In genomic region chr2:236444187-236444586, GRCh38 we compare ENCODE assay signal across 17 cellular contexts.
DNase-seq lines count a peak whose midpoint lies in the region; TF ChIP-seq lines count a peak whose summit lies in the region.
"Had no signal": no experiment of that assay in that cellular context is flagged by ENCODE, and none has a peak within 500 bp of the region (broad histone marks: within the 10 kb centered on the region; RNA-seq: fewer than 3 reads in every experiment).

No MANE protein-coding gene starts in this region.

- TF ChIP-seq CTCF in LNCaP clone FGC (IDR thresholded peaks at IDR 0.05; ENCODE audit: control insufficient read depth, extremely low read depth, insufficient read depth) (no peak), GM10266 (IDR thresholded peaks at IDR 0.05; ENCODE audit: control insufficient read depth, insufficient read depth, low read depth, missing control alignments) (no peak)

- H3K4me3 ChIP-seq in LNCaP clone FGC (ENCODE audit: low read depth, low read length), result no peak overlapping the region
- H3K4me3 ChIP-seq: BLaER1, GM12878 had no signal

- DNase-seq in NCI-H345 (lab: John Stamatoyannopoulos, UW), result peak; percentile 20
- DNase-seq in NCI-H345 treated with DMSO at 0.1 percent for 48 hours (lab: John Stamatoyannopoulos, UW; ENCODE audit: unreplicated experiment), result no peak
- DNase-seq in LNCaP clone FGC (ENCODE audit: low read depth), result peak; percentile 72
- DNase-seq in activated T-cell treated with anti-CD3 and anti-CD28 coated beads, Interleukin-2, amount 50 U/mL, for 48 hours, result no peak
- no peak for DNase-seq in GM10266 (ENCODE audit: extremely low spot score)
- DNase-seq: 8988T; ACHN; BE2C; C1 segment of cervical spinal cord; Caco-2; Calu3; CD4-positive, alpha-beta T cell; CD8-positive, alpha-beta T cell; DMS79 treated with DMSO at 0.1 percent for 48 hours; GF-D8 had no signal

Comparison
In these comparisons a context has a peak if more than half of its experiments do, and no peak if none do; other contexts are left out.
1. DNase-seq: peak in NCI-H345 (single experiment) and LNCaP clone FGC (single experiment); none in NCI-H345 treated with DMSO at 0.1 percent for 48 hours (single experiment), activated T-cell treated with anti-CD3 and anti-CD28 coated beads, Interleukin-2, amount 50 U/mL, for 48 hours (0 of 2) and GM10266 (single experiment).